ENCODE assay signal across 23 cellular contexts in the genomic region with DNA sequence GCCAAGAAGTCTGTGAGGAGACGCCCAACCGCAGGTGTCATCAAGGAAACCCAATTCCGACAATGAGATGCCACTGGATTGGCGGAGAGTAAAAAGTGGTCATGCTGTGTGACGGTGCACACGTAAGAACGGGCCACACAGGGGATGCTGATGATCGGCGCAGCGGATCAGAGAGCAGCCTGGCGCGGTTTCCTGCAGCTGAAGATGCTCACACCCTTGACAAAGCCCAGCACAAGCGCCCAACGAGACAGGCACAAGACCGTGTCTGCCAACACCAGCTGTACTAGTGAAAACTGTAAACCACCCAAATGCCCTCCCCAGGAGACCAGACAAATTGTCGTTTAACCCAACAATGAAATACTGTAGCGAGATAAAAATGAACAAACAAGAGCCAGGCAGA. TPM values are rescaled to one million over a fixed set of nuclear protein-coding genes. Genes with fewer than 3 reads are reported as not detected.
DNase-seq lines count a peak whose midpoint lies in the region; ATAC-seq and TF ChIP-seq lines count a peak whose summit lies in the region.
"Had no signal": no experiment of that assay in that cellular context is flagged by ENCODE, and none has a peak within 500 bp of the region (broad histone marks: within the 10 kb centered on the region; RNA-seq: fewer than 3 reads in every experiment).

No MANE protein-coding gene starts in this region.

- no peak overlapping the region for H2BK5ac ChIP-seq in neuronal stem cell (ENCODE audit: low read length)

- intact Hi-C loops in adrenal gland (cut with DNase I) = no loop called here

- H3K14ac ChIP-seq in neuronal stem cell (ENCODE audit: low read length) = no peak overlapping the region

- peak; percentile 78 for DNase-seq in DMS79 treated with DMSO at 0.1 percent for 48 hours (lab: John Stamatoyannopoulos, UW)
- peak; percentile 40 for DNase-seq in NCI-H1694 (lab: John Stamatoyannopoulos, UW)
- DNase-seq in adrenal gland = no peak
- DNase-seq in neuronal stem cell (ENCODE audit: low spot score) = no peak
- no peak for DNase-seq in SKM-1 (lab: John Stamatoyannopoulos, UW; ENCODE audit: unreplicated experiment)
- DNase-seq in effector memory CD4-positive, alpha-beta T cell = no peak
- DNase-seq: activated CD4-positive, alpha-beta T cell treated with anti-CD3 and anti-CD28 coated beads for 1 hour; activated naive CD4-positive, alpha-beta T cell treated with anti-CD3 and anti-CD28 coated beads for 36 hours; activated T-cell treated with anti-CD3 and anti-CD28 coated beads, Interleukin-2, amount 50 U/mL, for 48 hours; CD4-positive, alpha-beta memory T cell; central memory CD4-positive, alpha-beta T cell; DMS53; erythroblast; Karpas-422; NCI-H1105; NCI-H524 treated with DMSO at 0.1 percent for 48 hours; Right ventricle myocardium superior; stimulated activated CD4-positive, alpha-beta T cell treated with anti-CD3 and anti-CD28 coated beads, Interleukin-2, amount 100 ng/mL, for 24 hours; stimulated activated naive CD4-positive, alpha-beta T cell had no signal

- H3K9me3 ChIP-seq in adrenal gland (replicated peaks in 1 of 3) (no peaks in the 10 kb centered on the region), neuronal stem cell (replicated peaks in 1 of 2; ENCODE audit: control insufficient read depth in 2 of 2, insufficient read depth in 1 of 2, low read depth in 1 of 2, low read length in 2 of 2) (no peaks in the 10 kb centered on the region)
- H3K9me3 ChIP-seq in effector memory CD4-positive, alpha-beta T cell (ENCODE audit: control insufficient read depth, low read length) = no peaks in the 10 kb centered on the region

- no peak overlapping the region for H3K4me3 ChIP-seq in adrenal gland
- H3K4me3 ChIP-seq in neuronal stem cell (ENCODE audit: low read length in 2 of 2) = no peak overlapping the region
- no peak overlapping the region for H3K4me3 ChIP-seq in effector memory CD4-positive, alpha-beta T cell (ENCODE audit: insufficient read depth, low read depth, low read length, poor library complexity, severe bottlenecking)
- H3K4me3 ChIP-seq: lung, skin epidermis had no signal

- H2AFZ ChIP-seq in neuronal stem cell (ENCODE audit: low read length) = no peak overlapping the region

- H3K18ac ChIP-seq in neuronal stem cell (ENCODE audit: low read length) = peak overlapping the region; percentile 48

- H2BK12ac ChIP-seq in neuronal stem cell (ENCODE audit: low read length) = peak overlapping the region; percentile 50

- H3K27me3 ChIP-seq in adrenal gland (no peaks in the 10 kb centered on the region), neuronal stem cell (ENCODE audit: control insufficient read depth in 3 of 3, insufficient read depth in 3 of 3, low read depth in 1 of 3, low read length in 3 of 3) (no peaks in the 10 kb centered on the region)
- no peaks in the 10 kb centered on the region for H3K27me3 ChIP-seq in effector memory CD4-positive, alpha-beta T cell (replicated peaks; ENCODE audit: control insufficient read depth, insufficient read depth, low read length, poor library complexity, severe bottlenecking)

- H4K91ac ChIP-seq in neuronal stem cell (ENCODE audit: low read depth, low read length, poor library complexity) = peak overlapping the region; percentile 22

- H3K36me3 ChIP-seq in adrenal gland (replicated peaks in 1 of 2) (no peaks in the 10 kb centered on the region), neuronal stem cell (replicated peaks in 1 of 2; ENCODE audit: control insufficient read depth in 2 of 2, insufficient read depth in 2 of 2, low read length in 2 of 2) (peaks cover 0 to 2% of the 10 kb centered on the region in 2 donors)
- H3K36me3 ChIP-seq in effector memory CD4-positive, alpha-beta T cell (ENCODE audit: control insufficient read depth, insufficient read depth, low read length) = no peaks in the 10 kb centered on the region

- no peak overlapping the region for H3K23ac ChIP-seq in neuronal stem cell (ENCODE audit: low read depth, low read length, poor library complexity)

- peaks cover 29 to 63% of the 10 kb centered on the region in 2 donors for H3K4me1 ChIP-seq in adrenal gland (replicated peaks in 1 of 2)
- peaks cover 29 to 38% of the 10 kb centered on the region in 2 donors for H3K4me1 ChIP-seq in neuronal stem cell (ENCODE audit: control insufficient read depth in 2 of 2, insufficient read depth in 1 of 2, low read depth in 1 of 2, low read length in 2 of 2)
- no peaks in the 10 kb centered on the region for H3K4me1 ChIP-seq in effector memory CD4-positive, alpha-beta T cell (ENCODE audit: control insufficient read depth, insufficient read depth, low read length, poor library complexity, severe bottlenecking)

- 89 to 92% (median 90%) methylated on average over 15 to 17 of the region's 17 CpGs for WGBS in adrenal gland, 4 donors
- no CpG with 5 or more reads among the region's 17 CpGs for WGBS in neuronal stem cell (ENCODE audit: extremely low coverage in 2 of 2, insufficient read length in 2 of 2, insufficient replicate concordance in 1 of 2), 2 donors

- no peak overlapping the region for H2AK5ac ChIP-seq in neuronal stem cell (ENCODE audit: low read depth, low read length)

- H3K9ac ChIP-seq in neuronal stem cell (ENCODE audit: low read depth, low read length, poor library complexity) = no peak overlapping the region

- TF ChIP-seq CTCF in adrenal gland (IDR thresholded peaks at IDR 0.05) = no peak

- no peak overlapping the region for H3K4me2 ChIP-seq in neuronal stem cell (ENCODE audit: insufficient read depth, low read length, poor library complexity, severe bottlenecking)

- no peak overlapping the region for H2BK120ac ChIP-seq in neuronal stem cell (ENCODE audit: low read depth, low read length)

- peaks cover 18% of the 10 kb centered on the region for H3K79me1 ChIP-seq in neuronal stem cell (ENCODE audit: low read depth, low read length)

- no peak overlapping the region for H4K8ac ChIP-seq in neuronal stem cell (ENCODE audit: low read depth, low read length)

- no peak for TF ChIP-seq POLR2A in adrenal gland (IDR thresholded peaks at IDR 0.05)

- peak overlapping the region; percentile 7 for H2BK15ac ChIP-seq in neuronal stem cell (ENCODE audit: low read length)

- H3K4ac ChIP-seq in neuronal stem cell (ENCODE audit: low read length) = no peak overlapping the region

- ATAC-seq in GM19463 (IDR thresholded peaks at IDR 0.05; ENCODE audit: unreplicated experiment) (no peak), HG02678 (IDR thresholded peaks at IDR 0.05; ENCODE audit: unreplicated experiment) (no peak)

- peak overlapping the region in 3 of 5 donors; percentile 21 to 50 (median 42) for H3K27ac ChIP-seq in adrenal gland
- no peak overlapping the region for H3K27ac ChIP-seq in neuronal stem cell (replicated peaks; ENCODE audit: low read length)
- no peak overlapping the region for H3K27ac ChIP-seq in effector memory CD4-positive, alpha-beta T cell (ENCODE audit: insufficient read depth, low read length, poor library complexity, severe bottlenecking)

RNA-seq across cellular contexts. Expression of a gene that starts 55.7 kb away (rescaled TPM):
- total RNA-seq in adrenal gland = 10 to 100 TPM; 21.6 to 59.0 (median 41.3) TPM
- 10 to 100 TPM; 10.8 to 41.7 (median 23.4) TPM for polyA plus RNA-seq in adrenal gland
- polyA plus RNA-seq in neuronal stem cell (2013, experiment 1 of 2) = 22.3 TPM
- polyA plus RNA-seq in neuronal stem cell (2013, experiment 2 of 2) = 22.5 TPM

Comparison
In these comparisons a context has a peak if more than half of its experiments do, and no peak if none do; other contexts are left out.
1. DNase-seq: peak in DMS79 treated with DMSO at 0.1 percent for 48 hours (single experiment) and NCI-H1694 (single experiment); none in adrenal gland (0 of 7), neuronal stem cell (single experiment), SKM-1 (single experiment) and effector memory CD4-positive, alpha-beta T cell (0 of 3).
2. H3K27ac ChIP-seq: peak in adrenal gland (3 of 5); none in neuronal stem cell (single experiment) and effector memory CD4-positive, alpha-beta T cell (single experiment).